ENCODE assay signal across 21 cellular contexts in the genomic region with DNA sequence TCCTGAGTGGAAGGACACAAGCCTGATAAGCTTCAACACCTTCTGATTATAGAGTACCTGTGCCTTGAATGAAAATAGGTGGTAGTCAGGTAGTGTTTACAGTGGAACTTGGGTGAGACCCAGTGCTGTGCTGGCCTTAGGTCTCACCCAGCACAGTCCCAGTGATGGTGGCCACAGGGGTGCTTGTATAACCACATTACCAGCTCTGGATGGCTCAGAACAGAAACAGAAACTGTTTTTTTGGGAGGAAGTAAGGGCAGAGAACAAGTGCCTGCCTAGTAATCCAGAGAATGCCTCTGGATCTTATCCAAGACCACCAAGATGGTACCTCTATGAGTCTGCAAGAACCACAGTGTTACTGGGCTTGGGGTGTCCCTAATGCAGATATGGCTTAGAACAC.
"Had no signal": no experiment of that assay in that cellular context is flagged by ENCODE, and none has a peak within 500 bp of the region (broad histone marks: within the 10 kb centered on the region; RNA-seq: fewer than 3 reads in every experiment).

No MANE protein-coding gene starts in this region.

- H3K4me1 Mint-ChIP-seq: memory B cell, mesothelial cell of epicardium, nephron had no signal

- H3K9me3 ChIP-seq: lower lobe of right lung, pancreas, testis had no signal

- H3K27me3 ChIP-seq: hepatocyte, testis, tibial nerve had no signal

- H3K4me3 ChIP-seq: coronary artery, hepatocyte, left ventricle myocardium inferior, lower lobe of right lung, pancreas, smooth muscle cell, testis, tibial nerve had no signal

- H3K4me1 ChIP-seq: left ventricle myocardium inferior, lower lobe of right lung, pancreas, testis, tibial nerve had no signal

- H3K27ac Mint-ChIP-seq: memory B cell; mesothelial cell of epicardium; nephron; progenitor cell of endocrine pancreas; stimulated activated naive CD8-positive, alpha-beta T cell treated with anti-CD3 and anti-CD28 coated beads, Interleukin-15, Interleukin-2, amounts not matched to agents 100 ng/mL and 50 ng/mL, for 24 hours had no signal

- H3K36me3 ChIP-seq: left ventricle myocardium inferior, lower lobe of right lung, pancreas, tibial nerve had no signal

- ATAC-seq: left cardiac atrium, lower lobe of right lung, pancreas, right cardiac atrium had no signal

- H3K27me3 Mint-ChIP-seq: memory B cell, progenitor cell of endocrine pancreas had no signal

- DNase-seq: effector CD8-positive, alpha-beta T cell; foreskin melanocyte; head of caudate nucleus; kidney; left cardiac atrium; left ventricle myocardium inferior; lower lobe of right lung; occipital lobe; pancreas; right cardiac atrium; stimulated activated CD4-positive, alpha-beta T cell treated with anti-CD3 and anti-CD28 coated beads, Interleukin-2, amount 100 ng/mL, for 48 hours; testis had no signal

- H3K27ac ChIP-seq: coronary artery, hepatocyte, left ventricle myocardium inferior, lower lobe of right lung, pancreas, testis, tibial nerve had no signal

- H3K4me3 Mint-ChIP-seq: memory B cell; mesothelial cell of epicardium; nephron; stimulated activated naive CD8-positive, alpha-beta T cell treated with anti-CD3 and anti-CD28 coated beads, Interleukin-15, Interleukin-2, amounts not matched to agents 100 ng/mL and 50 ng/mL, for 24 hours had no signal
